Comparison of ENCODE assay signal across 8 cellular contexts in the genomic region with DNA sequence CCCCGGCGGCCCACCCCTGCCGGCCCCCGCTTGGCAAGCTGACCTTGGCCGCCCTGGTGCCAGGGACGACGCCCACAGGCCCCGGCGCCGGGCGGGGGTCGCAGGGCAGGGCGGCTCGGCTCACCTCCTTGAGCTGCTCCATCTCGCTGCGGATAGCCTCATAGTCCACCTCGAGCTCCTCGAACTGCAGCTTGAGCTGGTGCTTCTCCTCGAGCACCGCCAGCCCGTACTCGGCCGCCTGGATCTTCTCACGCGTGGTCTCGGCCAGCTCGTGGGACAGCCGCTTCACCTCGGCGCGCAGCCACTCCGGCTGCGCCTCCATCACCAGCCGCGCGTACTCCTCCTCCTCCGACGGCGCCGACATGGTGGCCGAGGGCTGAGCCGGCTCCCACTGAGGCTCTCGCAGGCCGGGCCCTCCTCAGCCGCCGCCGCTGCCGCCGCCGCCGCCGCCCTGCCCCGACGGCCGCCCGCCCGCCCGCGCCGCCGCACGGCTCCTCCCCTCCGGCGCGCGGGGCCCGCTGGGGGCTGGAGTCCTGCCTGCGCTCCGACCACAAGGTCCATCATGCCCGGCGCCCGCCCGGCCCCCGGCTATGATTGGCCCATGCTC. TPM values are rescaled to one million over a fixed set of nuclear protein-coding genes. Genes with fewer than 3 reads are reported as not detected.
DNase-seq lines count a peak whose midpoint lies in the region; ATAC-seq and TF ChIP-seq lines count a peak whose summit lies in the region.

A gene (minus strand): TSS at position 453 of the 607 bp plus-strand sequence. CDS start 89 bp downstream, at position 364.

- no peak for DNase-seq in activated naive CD4-positive, alpha-beta T cell treated with anti-CD3 and anti-CD28 coated beads, Interleukin-2, amount 10 ng/mL, durations not matched to agents 7 days and 5 days
- no peak for DNase-seq in activated naive CD4-positive, alpha-beta T cell treated with Interleukin-2 at 50 U/mL for 16 hours
- no peak for DNase-seq in LNCaP clone FGC (ENCODE audit: low read depth)
- DNase-seq in colonic mucosa, result no peak
- DNase-seq in mesenteric fat pad (ENCODE audit: low spot score), result no peak
- DNase-seq in upper lobe of right lung, result no peak
- DNase-seq in cerebellar nuclear complex (lab: John Stamatoyannopoulos, UW), result no peak

- H3K4me3 Mint-ChIP-seq in activated naive CD4-positive, alpha-beta T cell treated with anti-CD3 and anti-CD28 coated beads, Interleukin-2, amount 10 ng/mL, durations not matched to agents 7 days and 5 days, result peak within 1 kb of the TSS; percentile 95

- no peak for TF ChIP-seq CTCF in LNCaP clone FGC (IDR thresholded peaks at IDR 0.05; ENCODE audit: control insufficient read depth, extremely low read depth, insufficient read depth)
- TF ChIP-seq CTCF in colonic mucosa (IDR thresholded peaks at IDR 0.05), result no peak
- TF ChIP-seq CTCF in upper lobe of right lung (IDR thresholded peaks at IDR 0.05), result no peak

- H3K9me3 ChIP-seq in colonic mucosa, result no peaks in the 10 kb centered on the region
- H3K9me3 ChIP-seq in upper lobe of right lung, result no peaks in the 10 kb centered on the region

- peaks cover 13% of the 10 kb centered on the region for H3K4me1 ChIP-seq in colonic mucosa
- peaks cover 40% of the 10 kb centered on the region for H3K4me1 ChIP-seq in upper lobe of right lung

- H3K4me3 ChIP-seq in LNCaP clone FGC (ENCODE audit: low read depth, low read length) (peak within 1 kb of the TSS; percentile 87), colonic mucosa (peak within 1 kb of the TSS; percentile 99), upper lobe of right lung (peak within 1 kb of the TSS; percentile 98)

- peak within 1 kb of the TSS; percentile 79 to 97 for H3K9ac ChIP-seq in colonic mucosa (ENCODE audit: low read depth in 2 of 2, low read length in 2 of 2)

- intact Hi-C loops in colonic mucosa (cut with DNase I) (no loop called here), upper lobe of right lung (cut with DNase I) (loop anchor here (10.0 kb wide), 1 partner anchor 50 kb away; no protein-coding TSS in a partner anchor)

- H3K36me3 Mint-ChIP-seq in activated naive CD4-positive, alpha-beta T cell treated with anti-CD3 and anti-CD28 coated beads, Interleukin-2, amount 10 ng/mL, durations not matched to agents 7 days and 5 days, result no peaks in the 10 kb centered on the region

- peak within 1 kb of the TSS; percentile 98 for H3K27ac Mint-ChIP-seq in activated naive CD4-positive, alpha-beta T cell treated with anti-CD3 and anti-CD28 coated beads, Interleukin-2, amount 10 ng/mL, durations not matched to agents 7 days and 5 days

- H3K9me3 Mint-ChIP-seq in activated naive CD4-positive, alpha-beta T cell treated with anti-CD3 and anti-CD28 coated beads, Interleukin-2, amount 10 ng/mL, durations not matched to agents 7 days and 5 days, result no peaks in the 10 kb centered on the region

- peak within 1 kb of the TSS; percentile 99 for H3K27ac ChIP-seq in colonic mucosa
- H3K27ac ChIP-seq in upper lobe of right lung, result peak within 1 kb of the TSS; percentile 100

- peaks cover 49% of the 10 kb centered on the region for H3K4me1 Mint-ChIP-seq in activated naive CD4-positive, alpha-beta T cell treated with anti-CD3 and anti-CD28 coated beads, Interleukin-2, amount 10 ng/mL, durations not matched to agents 7 days and 5 days

- H3K27me3 ChIP-seq in colonic mucosa (no peaks in the 10 kb centered on the region), upper lobe of right lung (no peaks in the 10 kb centered on the region)

- ATAC-seq in upper lobe of right lung, result no peak
- no peak for ATAC-seq in GM18868 (IDR thresholded peaks at IDR 0.05; ENCODE audit: unreplicated experiment)

- CTCF ChIA-PET in activated naive CD4-positive, alpha-beta T cell treated with anti-CD3 and anti-CD28 coated beads, Interleukin-2, amount 10 ng/mL, durations not matched to agents 7 days and 5 days (lab: Charles Lee), result interaction anchor here (0.9 to 2.1 kb wide), 3 partner anchors 26 to 52 kb away, joined by 3 to 6 read pairs (median 6); no protein-coding TSS in a partner anchor

- H3K27me3 Mint-ChIP-seq in activated naive CD4-positive, alpha-beta T cell treated with anti-CD3 and anti-CD28 coated beads, Interleukin-2, amount 10 ng/mL, durations not matched to agents 7 days and 5 days, result peaks cover 12% of the 10 kb centered on the region

- H3K36me3 ChIP-seq in colonic mucosa (no peaks in the 10 kb centered on the region), upper lobe of right lung (no peaks in the 10 kb centered on the region)

RNA-seq across cellular contexts. Expression of the gene that starts here (rescaled TPM):
- 1 to 10 TPM; 6.2 to 9.8 TPM for total RNA-seq in colonic mucosa
- 34.8 TPM for total RNA-seq in mesenteric fat pad
- total RNA-seq in upper lobe of right lung, result 38.6 TPM
